In the genomic region with DNA sequence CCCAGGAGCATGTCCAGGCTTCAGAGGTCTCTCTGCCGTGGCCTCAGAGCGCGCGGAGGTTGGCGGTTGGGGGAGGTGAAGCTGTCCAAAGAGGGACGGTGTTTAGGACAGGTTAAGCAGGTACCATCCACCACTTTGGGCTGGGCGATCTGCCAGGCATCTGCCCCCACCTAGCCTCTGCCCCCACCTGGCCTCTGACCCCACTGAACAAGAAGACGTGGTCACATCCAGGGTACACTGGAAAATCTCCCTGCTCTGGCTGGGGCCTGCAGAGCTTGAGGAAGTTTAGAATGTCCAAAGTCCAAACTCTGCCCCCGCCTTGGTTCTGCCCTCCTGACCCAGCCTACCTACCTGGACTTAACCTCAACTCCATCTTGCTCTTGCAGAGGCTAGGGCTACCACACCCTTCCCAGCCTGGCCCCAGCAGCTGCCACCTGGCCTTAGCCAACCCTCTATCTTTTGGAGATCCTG, we compare ENCODE assay signal across 9 cellular contexts. TPM values are rescaled to one million over a fixed set of nuclear protein-coding genes. Genes with fewer than 3 reads are reported as not detected.
DNase-seq lines count a peak whose midpoint lies in the region; ATAC-seq and TF ChIP-seq lines count a peak whose summit lies in the region.
"Had no signal": no experiment of that assay in that cellular context is flagged by ENCODE, and none has a peak within 500 bp of the region (broad histone marks: within the 10 kb centered on the region; RNA-seq: fewer than 3 reads in every experiment).

No MANE protein-coding gene starts in this region.

- H3K79me2 ChIP-seq in Karpas-422 (ENCODE audit: low read length): no peaks in the 10 kb centered on the region

- H3K4me3 Mint-ChIP-seq in activated CD4-positive, alpha-beta T cell treated with anti-CD3 and anti-CD28 coated beads, Interleukin-2, amount 10 ng/mL, durations not matched to agents 7 days and 5 days: peak overlapping the region; percentile 84

- intact Hi-C loops in thyroid gland (cut with DNase I): no loop called here

- ATAC-seq in lung (ENCODE audit: insufficient read depth, low FRiP score): no peak
- no peak for ATAC-seq in GM19035 (IDR thresholded peaks at IDR 0.05; ENCODE audit: unreplicated experiment)

- no peaks in the 10 kb centered on the region for H3K9me3 Mint-ChIP-seq in activated CD4-positive, alpha-beta T cell treated with anti-CD3 and anti-CD28 coated beads, Interleukin-2, amount 10 ng/mL, durations not matched to agents 7 days and 5 days

- POLR2A ChIA-PET in activated CD4-positive, alpha-beta T cell treated with anti-CD3 and anti-CD28 coated beads, Interleukin-2, amount 10 ng/mL, durations not matched to agents 7 days and 5 days (lab: Charles Lee): no interaction called here

- H3K9me2 ChIP-seq in Karpas-422 (replicated peaks; ENCODE audit: insufficient read depth, low read length): no peaks in the 10 kb centered on the region

- no peaks in the 10 kb centered on the region for H3K36me3 Mint-ChIP-seq in activated CD4-positive, alpha-beta T cell treated with anti-CD3 and anti-CD28 coated beads, Interleukin-2, amount 10 ng/mL, durations not matched to agents 7 days and 5 days (ENCODE audit: low read depth)

- H3K9me3 ChIP-seq in lung (ENCODE audit: control insufficient read depth in 2 of 2, insufficient read depth in 1 of 2, low read length in 1 of 2) (no peaks in the 10 kb centered on the region), thyroid gland (no peaks in the 10 kb centered on the region), Karpas-422 (ENCODE audit: low read length) (no peaks in the 10 kb centered on the region)
- H3K9me3 ChIP-seq: BE2C had no signal

- H3K4me3 ChIP-seq in astrocyte of the spinal cord (ENCODE audit: low read depth, low read length) (peak overlapping the region; percentile 66), lung (peak overlapping the region; percentile 77), thyroid gland (replicated peaks in 1 of 3) (peak overlapping the region in 1 of 3 donors; percentile 95), Karpas-422 (ENCODE audit: low read length) (no peak overlapping the region)

- peaks cover 11% of the 10 kb centered on the region for H3K27me3 Mint-ChIP-seq in activated CD4-positive, alpha-beta T cell treated with anti-CD3 and anti-CD28 coated beads, Interleukin-2, amount 10 ng/mL, durations not matched to agents 7 days and 5 days

- H3K27ac ChIP-seq in lung (ENCODE audit: low read depth in 1 of 2, low read length in 1 of 2): peak overlapping the region; percentile 11 to 96
- H3K27ac ChIP-seq in thyroid gland: peak overlapping the region; percentile 92 to 99 (median 93)
- H3K27ac ChIP-seq in Karpas-422 (ENCODE audit: low read length): no peak overlapping the region

- in situ Hi-C loops in astrocyte of the spinal cord (cut with HindIII; ENCODE audit: low sequenced_read_pairs): no loop called here

- H3K9ac ChIP-seq in Karpas-422 (ENCODE audit: low read length): no peak overlapping the region

- CTCF ChIA-PET in activated CD4-positive, alpha-beta T cell treated with anti-CD3 and anti-CD28 coated beads, Interleukin-2, amount 10 ng/mL, durations not matched to agents 7 days and 5 days (lab: Charles Lee): interaction anchor here (0.6 to 2.0 kb wide), 8 partner anchors 8 to 37 kb away, joined by 3 to 7 read pairs (median 4); no protein-coding TSS in a partner anchor

- H3K4me1 ChIP-seq in lung (ENCODE audit: control insufficient read depth in 2 of 2, insufficient read depth in 2 of 2, low read length in 2 of 2): peaks cover 14 to 47% of the 10 kb centered on the region in 2 donors
- peaks cover 44 to 77% of the 10 kb centered on the region in 2 donors for H3K4me1 ChIP-seq in thyroid gland
- peaks cover 43% of the 10 kb centered on the region for H3K4me1 ChIP-seq in Karpas-422 (ENCODE audit: low read length)
- H3K4me1 ChIP-seq: BE2C had no signal

- 0 out of 2 replicates have a peak, but pooled peaks cover 3% of the 10 kb centered on the region for H4K20me1 ChIP-seq in Karpas-422 (ENCODE audit: insufficient read depth, low read depth, low read length)

- H3K4me2 ChIP-seq in Karpas-422 (ENCODE audit: low read depth, low read length, poor library complexity, severe bottlenecking): no peak overlapping the region

- no peak for DNase-seq in activated CD4-positive, alpha-beta T cell treated with anti-CD3 and anti-CD28 coated beads, Interleukin-2, amount 10 ng/mL, durations not matched to agents 7 days and 5 days
- no peak for DNase-seq in activated CD4-positive, alpha-beta T cell treated with anti-CD3 and anti-CD28 coated beads, Interleukin-2, amount 50 U/mL, for 4 hours
- DNase-seq in astrocyte of the spinal cord (ENCODE audit: low read depth, low spot score): no peak
- no peak for DNase-seq in lung (ENCODE audit: low spot score)
- DNase-seq in thyroid gland: no peak
- no peak for DNase-seq in Karpas-422
- no peak for DNase-seq in NCI-H345 (lab: John Stamatoyannopoulos, UW)
- DNase-seq: BE2C had no signal

- H3K36me3 ChIP-seq in lung (ENCODE audit: control insufficient read depth in 2 of 2, insufficient read depth in 2 of 2, low read length in 2 of 2) (no peaks in the 10 kb centered on the region), thyroid gland (peaks cover 0 to 5% of the 10 kb centered on the region in 2 donors), Karpas-422 (ENCODE audit: insufficient read depth, low read length) (no peaks in the 10 kb centered on the region)
- H3K36me3 ChIP-seq: BE2C had no signal

- 47 to 74% methylated on average over 9 of the region's 9 CpGs for WGBS in lung, 2 donors
- WGBS in thyroid gland, 2 donors: 52 to 80% methylated on average over 7 to 9 of the region's 9 CpGs

- peak overlapping the region; percentile 3 for H3K27ac Mint-ChIP-seq in activated CD4-positive, alpha-beta T cell treated with anti-CD3 and anti-CD28 coated beads, Interleukin-2, amount 10 ng/mL, durations not matched to agents 7 days and 5 days

- H3K4me1 Mint-ChIP-seq in activated CD4-positive, alpha-beta T cell treated with anti-CD3 and anti-CD28 coated beads, Interleukin-2, amount 10 ng/mL, durations not matched to agents 7 days and 5 days: peaks cover 23% of the 10 kb centered on the region

- no peak overlapping the region for H2AFZ ChIP-seq in Karpas-422 (ENCODE audit: low read length)

- TF ChIP-seq CTCF in astrocyte of the spinal cord (IDR thresholded peaks at IDR 0.05; ENCODE audit: low read depth, low read length): no peak
- TF ChIP-seq CTCF in lung (IDR thresholded peaks at IDR 0.05; ENCODE audit: control extremely low read depth, extremely low read depth): no peak
- no peak for TF ChIP-seq CTCF in thyroid gland (IDR thresholded peaks at IDR 0.05)

- TF ChIP-seq POLR2A in thyroid gland (IDR thresholded peaks at IDR 0.05): no peak

- H3K27me3 ChIP-seq in lung (ENCODE audit: control insufficient read depth, insufficient read depth) (no peaks in the 10 kb centered on the region), thyroid gland (no peaks in the 10 kb centered on the region), Karpas-422 (ENCODE audit: low read length) (no peaks in the 10 kb centered on the region)

RNA-seq across cellular contexts. Expression of a gene that starts 1.6 kb away (rescaled TPM):
- 1 to 10 TPM; 5.8 to 7.9 TPM for total RNA-seq in activated CD4-positive, alpha-beta T cell treated with anti-CD3 and anti-CD28 coated beads, Interleukin-2, amount 10 ng/mL, durations not matched to agents 7 days and 5 days
- total RNA-seq in lung (100 to 1,000 TPM; 142 to 204 TPM), thyroid gland (100 to 1,000 TPM; 145 to 246 (median 172) TPM)
- polyA plus RNA-seq in lung: 100 to 1,000 TPM in 1 of 2 donors, 10 to 100 TPM in 1; 83.9 to 123 TPM
- 1.0 and 1.6 TPM in 2 replicates for total RNA-seq in Karpas-422 (2014; rRNA removed; shearing (Covaris generic); ENCODE audit: low replicate concordance)

RNA-seq across cellular contexts. Expression of a gene that starts 37.6 kb away (rescaled TPM):
- total RNA-seq in activated CD4-positive, alpha-beta T cell treated with anti-CD3 and anti-CD28 coated beads, Interleukin-2, amount 10 ng/mL, durations not matched to agents 7 days and 5 days: 10 to 100 TPM; 29.4 to 31.3 TPM
- total RNA-seq in lung (10 to 100 TPM; 23.2 to 27.8 TPM), thyroid gland (10 to 100 TPM; 42.5 to 79.3 (median 64.5) TPM)
- polyA plus RNA-seq in lung: 10 to 100 TPM in 1 of 2 donors, 1 to 10 TPM in 1; 10.0 to 15.7 TPM
- not detected in 2 replicates for total RNA-seq in Karpas-422 (2014; rRNA removed; shearing (Covaris generic); ENCODE audit: low replicate concordance)

Comparison
In these comparisons a context has a peak if more than half of its experiments do, and no peak if none do; other contexts are left out.
1. RNA of a gene that starts 1.6 kb away (total RNA-seq): 142 to 204 TPM in lung and 145 to 246 TPM in thyroid gland; 5.8 to 7.9 TPM in activated CD4-positive, alpha-beta T cell treated with anti-CD3 and anti-CD28 coated beads, Interleukin-2, amount 10 ng/mL, durations not matched to agents 7 days and 5 days and 1.0 to 1.6 TPM in Karpas-422; every median in the first group is over 10 times any median in the second.
2. RNA of a gene that starts 37.6 kb away (total RNA-seq): 42.5 to 79.3 TPM in thyroid gland, 29.4 to 31.3 TPM in activated CD4-positive, alpha-beta T cell treated with anti-CD3 and anti-CD28 coated beads, Interleukin-2, amount 10 ng/mL, durations not matched to agents 7 days and 5 days and 23.2 to 27.8 TPM in lung; not detected in Karpas-422; every median in the first group is over 10 times any median in the second.